8 cellular contexts compared by ENCODE assay signal in genomic region chr15:90598053-90598577, GRCh38.
DNase-seq lines count a peak whose midpoint lies in the region; ATAC-seq and TF ChIP-seq lines count a peak whose summit lies in the region.

No MANE protein-coding gene starts in this region.

- peaks cover 0 to 2% (median 0%) of the 10 kb centered on the region in 7 donors for H3K9me3 Mint-ChIP-seq in CD4-positive, CD25-positive, alpha-beta regulatory T cell

- peak in 1 of 3 donors; percentile 68 for DNase-seq in CD4-positive, CD25-positive, alpha-beta regulatory T cell
- peak; percentile 53 for DNase-seq in GM19238 (ENCODE audit: insufficient read length, low spot score)
- DNase-seq in ascending aorta (ENCODE audit: low spot score in 2 of 2) = no peak
- peak; percentile 70 for DNase-seq in lower lobe of right lung
- no peak for DNase-seq in aorta

- H3K27ac ChIP-seq in CD4-positive, CD25-positive, alpha-beta regulatory T cell (ENCODE audit: insufficient read depth, low read length, poor library complexity, severe bottlenecking) = peak overlapping the region; percentile 87
- peak overlapping the region; percentile 76 to 79 for H3K27ac ChIP-seq in ascending aorta
- peak overlapping the region; percentile 83 for H3K27ac ChIP-seq in lower lobe of right lung
- peak overlapping the region; percentile 8 to 87 for H3K27ac ChIP-seq in aorta (ENCODE audit: low read depth in 1 of 2, low read length in 2 of 2)

- peak overlapping the region; percentile 77 for H3K4me3 ChIP-seq in CD4-positive, CD25-positive, alpha-beta regulatory T cell (ENCODE audit: low read depth, low read length)
- H3K4me3 ChIP-seq in ascending aorta (no peak overlapping the region), lower lobe of right lung (no peak overlapping the region), aorta (ENCODE audit: low read length in 2 of 2) (no peak overlapping the region)

- H3K36me3 Mint-ChIP-seq in CD4-positive, CD25-positive, alpha-beta regulatory T cell = peaks cover 43% of the 10 kb centered on the region

- intact Hi-C loops in ascending aorta (cut with DNase I) (no loop called here), lower lobe of right lung (cut with DNase I) (no loop called here), aorta (cut with DNase I) (loop anchor here (5.0 to 10.0 kb wide), 2 partner anchors 41 to 203 kb away; no protein-coding TSS in a partner anchor)

- H3K4me1 Mint-ChIP-seq in CD4-positive, CD25-positive, alpha-beta regulatory T cell = peaks cover 44 to 93% (median 78%) of the 10 kb centered on the region in 4 donors

- H3K4me1 ChIP-seq in CD4-positive, CD25-positive, alpha-beta regulatory T cell (ENCODE audit: control insufficient read depth, insufficient read depth, low read length, poor library complexity, severe bottlenecking) = peaks cover 73% of the 10 kb centered on the region
- H3K4me1 ChIP-seq in ascending aorta = peaks cover 16 to 57% of the 10 kb centered on the region in 2 donors
- H3K4me1 ChIP-seq in lower lobe of right lung = peaks cover 66% of the 10 kb centered on the region
- H3K4me1 ChIP-seq in aorta (ENCODE audit: control insufficient read depth in 1 of 2, insufficient read depth in 2 of 2, low read length in 2 of 2) = peaks cover 0 to 8% of the 10 kb centered on the region in 2 donors

- ATAC-seq in CD4-positive, CD25-positive, alpha-beta regulatory T cell (ENCODE audit: low read depth in 2 of 2) = no peak
- ATAC-seq in HG03565 (IDR thresholded peaks at IDR 0.05; ENCODE audit: unreplicated experiment) (peak; percentile 21), lower lobe of right lung (peak; percentile 37 to 66), aorta (ENCODE audit: low FRiP score) (no peak), HG03045 (IDR thresholded peaks at IDR 0.05; ENCODE audit: unreplicated experiment) (no peak)
- ATAC-seq in activated CD4-positive, CD25-positive, alpha-beta regulatory T cell treated with anti-CD3 and anti-CD28 coated beads, Interleukin-2, amount 50 U/mL, for 24 hours = no peak

- H3K27me3 ChIP-seq in CD4-positive, CD25-positive, alpha-beta regulatory T cell (ENCODE audit: control insufficient read depth, insufficient read depth, low read length) = no peaks in the 10 kb centered on the region
- no peaks in the 10 kb centered on the region for H3K27me3 ChIP-seq in ascending aorta
- H3K27me3 ChIP-seq in lower lobe of right lung (ENCODE audit: low read depth) = no peaks in the 10 kb centered on the region
- no peaks in the 10 kb centered on the region for H3K27me3 ChIP-seq in aorta (ENCODE audit: control insufficient read depth in 1 of 2, insufficient read depth in 2 of 2, low read length in 1 of 2)

- 61 to 69% methylated on average over 7 of the region's 7 CpGs for WGBS in aorta, 2 donors

- TF ChIP-seq CTCF in ascending aorta (IDR thresholded peaks at IDR 0.05) (no peak), lower lobe of right lung (IDR thresholded peaks at IDR 0.05) (peak; percentile 29)

- H3K27me3 Mint-ChIP-seq in CD4-positive, CD25-positive, alpha-beta regulatory T cell = no peaks in the 10 kb centered on the region

- peaks cover 7% of the 10 kb centered on the region for H3K36me3 ChIP-seq in CD4-positive, CD25-positive, alpha-beta regulatory T cell (ENCODE audit: control insufficient read depth, insufficient read depth, low read length)
- H3K36me3 ChIP-seq in ascending aorta (peaks cover 0 to 5% of the 10 kb centered on the region in 2 donors), lower lobe of right lung (peaks cover 17% of the 10 kb centered on the region), aorta (ENCODE audit: control insufficient read depth in 1 of 2, insufficient read depth in 2 of 2, low read length in 1 of 2) (no peaks in the 10 kb centered on the region)

- peak overlapping the region; percentile 55 to 85 (median 72) for H3K4me3 Mint-ChIP-seq in CD4-positive, CD25-positive, alpha-beta regulatory T cell

- H3K27ac Mint-ChIP-seq in CD4-positive, CD25-positive, alpha-beta regulatory T cell = peak overlapping the region; percentile 96 to 99 (median 97)

- no peaks in the 10 kb centered on the region for H3K9me3 ChIP-seq in CD4-positive, CD25-positive, alpha-beta regulatory T cell (ENCODE audit: control insufficient read depth in 2 of 2, low read length in 2 of 2)
- H3K9me3 ChIP-seq in ascending aorta = no peaks in the 10 kb centered on the region
- no peaks in the 10 kb centered on the region for H3K9me3 ChIP-seq in lower lobe of right lung
- H3K9me3 ChIP-seq in aorta (ENCODE audit: control insufficient read depth, low read length) = no peaks in the 10 kb centered on the region

Comparison
In these comparisons a context has a peak if more than half of its experiments do, and no peak if none do; other contexts are left out.
1. ATAC-seq: peak in HG03565 (single experiment) and lower lobe of right lung (2 of 2); none in CD4-positive, CD25-positive, alpha-beta regulatory T cell (0 of 2), aorta (single experiment), activated CD4-positive, CD25-positive, alpha-beta regulatory T cell treated with anti-CD3 and anti-CD28 coated beads, Interleukin-2, amount 50 U/mL, for 24 hours (0 of 2) and HG03045 (single experiment).
2. DNase-seq: peak in GM19238 (single experiment) and lower lobe of right lung (single experiment); none in ascending aorta (0 of 2) and aorta (0 of 2).
3. intact Hi-C loops: an anchor here in aorta (5.0 to 10.0 kb wide); none called in ascending aorta and lower lobe of right lung.
4. Peak in every context shown above with its lines, with median percentiles within 50 percentile points of each other: H3K27ac ChIP-seq.